1 cellular context compared by ENCODE assay signal in the genomic region with DNA sequence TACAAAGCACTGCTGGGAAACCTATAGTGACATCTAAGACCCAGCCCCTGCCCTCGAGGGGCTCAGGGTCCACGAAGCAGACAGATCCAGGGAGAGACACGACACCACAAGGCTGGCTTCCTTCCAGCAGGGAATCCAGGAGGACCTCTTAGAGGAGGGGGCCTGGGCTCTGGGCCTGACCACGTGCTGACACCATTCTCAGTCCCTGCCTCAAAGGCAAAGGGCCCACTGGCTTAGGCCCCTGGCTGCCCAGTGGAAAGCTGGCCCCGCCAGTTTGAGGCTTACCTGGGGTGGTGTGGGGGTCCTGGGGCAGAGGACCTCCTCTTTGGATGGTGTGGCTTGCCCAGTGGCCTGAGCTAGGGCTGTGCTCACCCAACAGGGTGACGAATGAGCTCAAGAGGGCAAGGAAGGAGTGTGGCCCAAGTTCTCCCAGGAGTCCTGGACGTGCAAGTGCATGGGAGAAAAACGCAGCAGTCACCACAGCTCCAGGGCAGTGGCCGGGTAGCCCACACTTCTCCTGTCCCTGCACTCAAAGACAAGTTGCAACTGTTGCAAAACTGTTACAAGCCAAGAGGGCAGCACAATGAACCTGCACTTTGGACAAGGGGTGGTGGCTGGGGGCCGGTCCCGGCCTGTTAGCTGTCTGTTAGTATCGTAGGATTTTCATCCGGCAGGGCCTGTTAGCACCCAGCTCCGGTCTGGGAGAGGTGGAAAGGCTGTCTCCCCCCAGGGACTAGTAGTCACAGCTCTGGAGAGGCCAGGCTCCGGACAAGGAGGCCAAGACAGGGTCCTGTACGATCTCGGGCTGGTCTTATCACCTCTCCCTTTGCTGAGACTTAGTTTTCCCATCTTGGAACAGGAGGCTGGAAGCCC.
A peak's percentile ranks its signal among the peaks of the same experiment; 100 is the strongest.
TF ChIP-seq lines count a peak whose summit lies in the region.

No MANE protein-coding gene starts in this region.

TF ChIP-seq in HepG2, 621 proteins besides CTCF, POLR2A, EP300 and RAD21 (continued from another document and continues in another):
- TF ChIP-seq, protein P1, sequence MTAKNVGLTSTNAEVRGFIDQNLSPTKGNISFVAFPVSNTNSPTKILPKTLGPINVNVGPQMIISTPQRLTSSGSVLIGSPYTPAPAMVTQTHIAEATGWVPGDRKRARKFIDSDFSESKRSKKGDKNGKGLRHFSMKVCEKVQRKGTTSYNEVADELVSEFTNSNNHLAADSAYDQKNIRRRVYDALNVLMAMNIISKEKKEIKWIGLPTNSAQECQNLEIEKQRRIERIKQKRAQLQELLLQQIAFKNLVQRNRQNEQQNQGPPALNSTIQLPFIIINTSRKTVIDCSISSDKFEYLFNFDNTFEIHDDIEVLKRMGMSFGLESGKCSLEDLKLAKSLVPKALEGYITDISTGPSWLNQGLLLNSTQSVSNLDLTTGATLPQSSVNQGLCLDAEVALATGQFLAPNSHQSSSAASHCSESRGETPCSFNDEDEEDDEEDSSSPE (CRISPR knock-in tag; IDR thresholded peaks at IDR 0.05), result peak; percentile 22; the same call in 1 of the 2 replicates
- TF ChIP-seq ATF7 (IDR thresholded peaks at IDR 0.05) (no peak), ATF7 (CRISPR knock-in tag; IDR thresholded peaks at IDR 0.05) (peak; percentile 78; the same call in 1 of the 2 replicates), BRCA1 (CRISPR knock-in tag; IDR thresholded peaks at IDR 0.05) (peak; percentile 58; the same call in 1 of the 2 replicates), ZNF501 (CRISPR knock-in tag; IDR thresholded peaks at IDR 0.05) (no peak; the same call in none of the 2 replicates), ZFP36 (IDR thresholded peaks at IDR 0.05; ENCODE audit: borderline replicate concordance, low read depth, low read length, partially characterized antibody) (peak; percentile 59), ZNF773 (CRISPR knock-in tag; IDR thresholded peaks at IDR 0.05; ENCODE audit: borderline replicate concordance) (no peak), EZH2 (conservative IDR thresholded peaks at IDR 0.05; ENCODE audit: low read depth, low read length) (no peak), ZFP41 (CRISPR knock-in tag; IDR thresholded peaks at IDR 0.05; ENCODE audit: borderline replicate concordance) (no peak), DNMT1 (CRISPR knock-in tag; IDR thresholded peaks at IDR 0.05) (no peak), ZBTB38 (CRISPR knock-in tag; IDR thresholded peaks at IDR 0.05) (peak; percentile 62; the same call in 1 of the 2 replicates), ETV5 (CRISPR knock-in tag; IDR thresholded peaks at IDR 0.05; ENCODE audit: borderline replicate concordance) (peak; percentile 79), NFIC (IDR thresholded peaks at IDR 0.05; ENCODE audit: low read length) (no peak), SALL1 (CRISPR knock-in tag; IDR thresholded peaks at IDR 0.05) (peak; percentile 90), SMARCC2 (IDR thresholded peaks at IDR 0.05) (no peak), ZSCAN20 (CRISPR knock-in tag; IDR thresholded peaks at IDR 0.05; ENCODE audit: borderline replicate concordance) (no peak), HNRNPLL (IDR thresholded peaks at IDR 0.05; ENCODE audit: low read depth, low read length, poor library complexity, severe bottlenecking) (peak; percentile 34), ZC3H4 (CRISPR knock-in tag; IDR thresholded peaks at IDR 0.05; ENCODE audit: borderline replicate concordance) (peak; percentile 84), ZMYM4 (CRISPR knock-in tag; IDR thresholded peaks at IDR 0.05) (peak; percentile 59; the same call in 1 of the 2 replicates), HDAC1 (CRISPR knock-in tag; IDR thresholded peaks at IDR 0.05) (peak; percentile 94), ZNF781 (CRISPR knock-in tag; IDR thresholded peaks at IDR 0.05; ENCODE audit: borderline replicate concordance, not compliant biosample characterization) (no peak), RORA (CRISPR knock-in tag; IDR thresholded peaks at IDR 0.05) (no peak), REPIN1 (CRISPR knock-in tag; IDR thresholded peaks at IDR 0.05; ENCODE audit: borderline replicate concordance, low read depth) (peak; percentile 48; the same call in 1 of the 2 replicates), ZNF556 (CRISPR knock-in tag; IDR thresholded peaks at IDR 0.05; ENCODE audit: borderline replicate concordance) (peak; percentile 97), ZNF772 (CRISPR knock-in tag; IDR thresholded peaks at IDR 0.05) (0 out of 2 replicates have a peak, but pooled peaks have one; percentile 60), KDM6A (CRISPR knock-in tag; IDR thresholded peaks at IDR 0.05; ENCODE audit: low read depth) (peak; percentile 84), ZNF761 (CRISPR knock-in tag; conservative IDR thresholded peaks at IDR 0.05) (peak; percentile 90), THYN1 (CRISPR knock-in tag; IDR thresholded peaks at IDR 0.05; ENCODE audit: borderline replicate concordance, low read depth) (no peak)
- TF ChIP-seq, protein P2, sequence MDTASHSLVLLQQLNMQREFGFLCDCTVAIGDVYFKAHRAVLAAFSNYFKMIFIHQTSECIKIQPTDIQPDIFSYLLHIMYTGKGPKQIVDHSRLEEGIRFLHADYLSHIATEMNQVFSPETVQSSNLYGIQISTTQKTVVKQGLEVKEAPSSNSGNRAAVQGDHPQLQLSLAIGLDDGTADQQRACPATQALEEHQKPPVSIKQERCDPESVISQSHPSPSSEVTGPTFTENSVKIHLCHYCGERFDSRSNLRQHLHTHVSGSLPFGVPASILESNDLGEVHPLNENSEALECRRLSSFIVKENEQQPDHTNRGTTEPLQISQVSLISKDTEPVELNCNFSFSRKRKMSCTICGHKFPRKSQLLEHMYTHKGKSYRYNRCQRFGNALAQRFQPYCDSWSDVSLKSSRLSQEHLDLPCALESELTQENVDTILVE (CRISPR knock-in tag; IDR thresholded peaks at IDR 0.05), result peak; percentile 60; the same call in 1 of the 2 replicates
- TF ChIP-seq, protein P3, sequence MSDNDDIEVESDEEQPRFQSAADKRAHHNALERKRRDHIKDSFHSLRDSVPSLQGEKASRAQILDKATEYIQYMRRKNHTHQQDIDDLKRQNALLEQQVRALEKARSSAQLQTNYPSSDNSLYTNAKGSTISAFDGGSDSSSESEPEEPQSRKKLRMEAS (IDR thresholded peaks at IDR 0.05), result peak; percentile 87
- TF ChIP-seq, protein P4, sequence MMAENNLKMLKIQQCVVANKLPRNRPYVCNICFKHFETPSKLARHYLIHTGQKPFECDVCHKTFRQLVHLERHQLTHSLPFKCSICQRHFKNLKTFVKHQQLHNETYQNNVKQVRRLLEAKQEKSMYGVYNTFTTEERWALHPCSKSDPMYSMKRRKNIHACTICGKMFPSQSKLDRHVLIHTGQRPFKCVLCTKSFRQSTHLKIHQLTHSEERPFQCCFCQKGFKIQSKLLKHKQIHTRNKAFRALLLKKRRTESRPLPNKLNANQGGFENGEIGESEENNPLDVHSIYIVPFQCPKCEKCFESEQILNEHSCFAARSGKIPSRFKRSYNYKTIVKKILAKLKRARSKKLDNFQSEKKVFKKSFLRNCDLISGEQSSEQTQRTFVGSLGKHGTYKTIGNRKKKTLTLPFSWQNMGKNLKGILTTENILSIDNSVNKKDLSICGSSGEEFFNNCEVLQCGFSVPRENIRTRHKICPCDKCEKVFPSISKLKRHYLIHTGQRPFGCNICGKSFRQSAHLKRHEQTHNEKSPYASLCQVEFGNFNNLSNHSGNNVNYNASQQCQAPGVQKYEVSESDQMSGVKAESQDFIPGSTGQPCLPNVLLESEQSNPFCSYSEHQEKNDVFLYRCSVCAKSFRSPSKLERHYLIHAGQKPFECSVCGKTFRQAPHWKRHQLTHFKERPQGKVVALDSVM (CRISPR knock-in tag; IDR thresholded peaks at IDR 0.05), result 0 out of 2 replicates have a peak, but pooled peaks have one; percentile 36
- TF ChIP-seq, protein P5, sequence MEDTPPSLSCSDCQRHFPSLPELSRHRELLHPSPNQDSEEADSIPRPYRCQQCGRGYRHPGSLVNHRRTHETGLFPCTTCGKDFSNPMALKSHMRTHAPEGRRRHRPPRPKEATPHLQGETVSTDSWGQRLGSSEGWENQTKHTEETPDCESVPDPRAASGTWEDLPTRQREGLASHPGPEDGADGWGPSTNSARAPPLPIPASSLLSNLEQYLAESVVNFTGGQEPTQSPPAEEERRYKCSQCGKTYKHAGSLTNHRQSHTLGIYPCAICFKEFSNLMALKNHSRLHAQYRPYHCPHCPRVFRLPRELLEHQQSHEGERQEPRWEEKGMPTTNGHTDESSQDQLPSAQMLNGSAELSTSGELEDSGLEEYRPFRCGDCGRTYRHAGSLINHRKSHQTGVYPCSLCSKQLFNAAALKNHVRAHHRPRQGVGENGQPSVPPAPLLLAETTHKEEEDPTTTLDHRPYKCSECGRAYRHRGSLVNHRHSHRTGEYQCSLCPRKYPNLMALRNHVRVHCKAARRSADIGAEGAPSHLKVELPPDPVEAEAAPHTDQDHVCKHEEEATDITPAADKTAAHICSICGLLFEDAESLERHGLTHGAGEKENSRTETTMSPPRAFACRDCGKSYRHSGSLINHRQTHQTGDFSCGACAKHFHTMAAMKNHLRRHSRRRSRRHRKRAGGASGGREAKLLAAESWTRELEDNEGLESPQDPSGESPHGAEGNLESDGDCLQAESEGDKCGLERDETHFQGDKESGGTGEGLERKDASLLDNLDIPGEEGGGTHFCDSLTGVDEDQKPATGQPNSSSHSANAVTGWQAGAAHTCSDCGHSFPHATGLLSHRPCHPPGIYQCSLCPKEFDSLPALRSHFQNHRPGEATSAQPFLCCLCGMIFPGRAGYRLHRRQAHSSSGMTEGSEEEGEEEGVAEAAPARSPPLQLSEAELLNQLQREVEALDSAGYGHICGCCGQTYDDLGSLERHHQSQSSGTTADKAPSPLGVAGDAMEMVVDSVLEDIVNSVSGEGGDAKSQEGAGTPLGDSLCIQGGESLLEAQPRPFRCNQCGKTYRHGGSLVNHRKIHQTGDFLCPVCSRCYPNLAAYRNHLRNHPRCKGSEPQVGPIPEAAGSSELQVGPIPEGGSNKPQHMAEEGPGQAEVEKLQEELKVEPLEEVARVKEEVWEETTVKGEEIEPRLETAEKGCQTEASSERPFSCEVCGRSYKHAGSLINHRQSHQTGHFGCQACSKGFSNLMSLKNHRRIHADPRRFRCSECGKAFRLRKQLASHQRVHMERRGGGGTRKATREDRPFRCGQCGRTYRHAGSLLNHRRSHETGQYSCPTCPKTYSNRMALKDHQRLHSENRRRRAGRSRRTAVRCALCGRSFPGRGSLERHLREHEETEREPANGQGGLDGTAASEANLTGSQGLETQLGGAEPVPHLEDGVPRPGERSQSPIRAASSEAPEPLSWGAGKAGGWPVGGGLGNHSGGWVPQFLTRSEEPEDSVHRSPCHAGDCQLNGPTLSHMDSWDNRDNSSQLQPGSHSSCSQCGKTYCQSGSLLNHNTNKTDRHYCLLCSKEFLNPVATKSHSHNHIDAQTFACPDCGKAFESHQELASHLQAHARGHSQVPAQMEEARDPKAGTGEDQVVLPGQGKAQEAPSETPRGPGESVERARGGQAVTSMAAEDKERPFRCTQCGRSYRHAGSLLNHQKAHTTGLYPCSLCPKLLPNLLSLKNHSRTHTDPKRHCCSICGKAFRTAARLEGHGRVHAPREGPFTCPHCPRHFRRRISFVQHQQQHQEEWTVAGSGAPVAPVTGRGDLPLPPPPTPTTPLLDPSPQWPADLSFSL (CRISPR knock-in tag; IDR thresholded peaks at IDR 0.05), result peak; percentile 25; the same call in 1 of the 2 replicates
- TF ChIP-seq, protein P6, sequence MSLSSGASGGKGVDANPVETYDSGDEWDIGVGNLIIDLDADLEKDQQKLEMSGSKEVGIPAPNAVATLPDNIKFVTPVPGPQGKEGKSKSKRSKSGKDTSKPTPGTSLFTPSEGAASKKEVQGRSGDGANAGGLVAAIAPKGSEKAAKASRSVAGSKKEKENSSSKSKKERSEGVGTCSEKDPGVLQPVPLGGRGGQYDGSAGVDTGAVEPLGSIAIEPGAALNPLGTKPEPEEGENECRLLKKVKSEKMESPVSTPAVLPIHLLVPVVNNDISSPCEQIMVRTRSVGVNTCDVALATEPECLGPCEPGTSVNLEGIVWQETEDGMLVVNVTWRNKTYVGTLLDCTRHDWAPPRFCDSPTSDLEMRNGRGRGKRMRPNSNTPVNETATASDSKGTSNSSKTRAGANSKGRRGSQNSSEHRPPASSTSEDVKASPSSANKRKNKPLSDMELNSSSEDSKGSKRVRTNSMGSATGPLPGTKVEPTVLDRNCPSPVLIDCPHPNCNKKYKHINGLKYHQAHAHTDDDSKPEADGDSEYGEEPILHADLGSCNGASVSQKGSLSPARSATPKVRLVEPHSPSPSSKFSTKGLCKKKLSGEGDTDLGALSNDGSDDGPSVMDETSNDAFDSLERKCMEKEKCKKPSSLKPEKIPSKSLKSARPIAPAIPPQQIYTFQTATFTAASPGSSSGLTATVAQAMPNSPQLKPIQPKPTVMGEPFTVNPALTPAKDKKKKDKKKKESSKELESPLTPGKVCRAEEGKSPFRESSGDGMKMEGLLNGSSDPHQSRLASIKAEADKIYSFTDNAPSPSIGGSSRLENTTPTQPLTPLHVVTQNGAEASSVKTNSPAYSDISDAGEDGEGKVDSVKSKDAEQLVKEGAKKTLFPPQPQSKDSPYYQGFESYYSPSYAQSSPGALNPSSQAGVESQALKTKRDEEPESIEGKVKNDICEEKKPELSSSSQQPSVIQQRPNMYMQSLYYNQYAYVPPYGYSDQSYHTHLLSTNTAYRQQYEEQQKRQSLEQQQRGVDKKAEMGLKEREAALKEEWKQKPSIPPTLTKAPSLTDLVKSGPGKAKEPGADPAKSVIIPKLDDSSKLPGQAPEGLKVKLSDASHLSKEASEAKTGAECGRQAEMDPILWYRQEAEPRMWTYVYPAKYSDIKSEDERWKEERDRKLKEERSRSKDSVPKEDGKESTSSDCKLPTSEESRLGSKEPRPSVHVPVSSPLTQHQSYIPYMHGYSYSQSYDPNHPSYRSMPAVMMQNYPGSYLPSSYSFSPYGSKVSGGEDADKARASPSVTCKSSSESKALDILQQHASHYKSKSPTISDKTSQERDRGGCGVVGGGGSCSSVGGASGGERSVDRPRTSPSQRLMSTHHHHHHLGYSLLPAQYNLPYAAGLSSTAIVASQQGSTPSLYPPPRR (CRISPR knock-in tag; IDR thresholded peaks at IDR 0.05; ENCODE audit: borderline replicate concordance), result peak; percentile 83
- TF ChIP-seq, protein P7, sequence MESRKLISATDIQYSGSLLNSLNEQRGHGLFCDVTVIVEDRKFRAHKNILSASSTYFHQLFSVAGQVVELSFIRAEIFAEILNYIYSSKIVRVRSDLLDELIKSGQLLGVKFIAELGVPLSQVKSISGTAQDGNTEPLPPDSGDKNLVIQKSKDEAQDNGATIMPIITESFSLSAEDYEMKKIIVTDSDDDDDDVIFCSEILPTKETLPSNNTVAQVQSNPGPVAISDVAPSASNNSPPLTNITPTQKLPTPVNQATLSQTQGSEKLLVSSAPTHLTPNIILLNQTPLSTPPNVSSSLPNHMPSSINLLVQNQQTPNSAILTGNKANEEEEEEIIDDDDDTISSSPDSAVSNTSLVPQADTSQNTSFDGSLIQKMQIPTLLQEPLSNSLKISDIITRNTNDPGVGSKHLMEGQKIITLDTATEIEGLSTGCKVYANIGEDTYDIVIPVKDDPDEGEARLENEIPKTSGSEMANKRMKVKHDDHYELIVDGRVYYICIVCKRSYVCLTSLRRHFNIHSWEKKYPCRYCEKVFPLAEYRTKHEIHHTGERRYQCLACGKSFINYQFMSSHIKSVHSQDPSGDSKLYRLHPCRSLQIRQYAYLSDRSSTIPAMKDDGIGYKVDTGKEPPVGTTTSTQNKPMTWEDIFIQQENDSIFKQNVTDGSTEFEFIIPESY (CRISPR knock-in tag; IDR thresholded peaks at IDR 0.05), result no peak; the same call in 1 of the 2 replicates
- TF ChIP-seq, protein P8, sequence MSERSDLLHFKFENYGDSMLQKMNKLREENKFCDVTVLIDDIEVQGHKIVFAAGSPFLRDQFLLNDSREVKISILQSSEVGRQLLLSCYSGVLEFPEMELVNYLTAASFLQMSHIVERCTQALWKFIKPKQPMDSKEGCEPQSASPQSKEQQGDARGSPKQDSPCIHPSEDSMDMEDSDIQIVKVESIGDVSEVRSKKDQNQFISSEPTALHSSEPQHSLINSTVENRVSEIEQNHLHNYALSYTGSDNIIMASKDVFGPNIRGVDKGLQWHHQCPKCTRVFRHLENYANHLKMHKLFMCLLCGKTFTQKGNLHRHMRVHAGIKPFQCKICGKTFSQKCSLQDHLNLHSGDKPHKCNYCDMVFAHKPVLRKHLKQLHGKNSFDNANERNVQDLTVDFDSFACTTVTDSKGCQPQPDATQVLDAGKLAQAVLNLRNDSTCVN (CRISPR knock-in tag; IDR thresholded peaks at IDR 0.05; ENCODE audit: borderline replicate concordance), result no peak
